In genomic region chr6:43670623-43670986, GRCh38 we compare ENCODE assay signal across 1 cellular context.
TF ChIP-seq lines count a peak whose summit lies in the region.

No MANE protein-coding gene starts in this region.

TF ChIP-seq in K562, 482 proteins besides CTCF, POLR2A, EP300 and RAD21:
- TF ChIP-seq ZZZ3 (IDR thresholded peaks at IDR 0.05) = no peak
- TF ChIP-seq POLR2AphosphoS5 (IDR thresholded peaks at IDR 0.05; ENCODE audit: control insufficient read depth, insufficient read depth, low read depth, low read length) = 0 out of 2 replicates have a peak, but pooled peaks have one; percentile 9
- no peak for TF ChIP-seq PRMT5 (CRISPR knock-in tag; IDR thresholded peaks at IDR 0.05)
- TF ChIP-seq ARNT (IDR thresholded peaks at IDR 0.05) = no peak
- no peak for TF ChIP-seq ILF3 (IDR thresholded peaks at IDR 0.05; ENCODE audit: borderline replicate concordance)
- TF ChIP-seq RBM39 (optimal IDR thresholded peaks at IDR 0.05; ENCODE audit: low read depth, low read length) = no peak
- 0 out of 2 replicates have a peak, but pooled peaks have one; percentile 13 for TF ChIP-seq ZNF57 (CRISPR knock-in tag; IDR thresholded peaks at IDR 0.05)
- peak; percentile 51 for TF ChIP-seq POLR2G (IDR thresholded peaks at IDR 0.05; ENCODE audit: low read depth, low read length)
- no peak for TF ChIP-seq SP2 (IDR thresholded peaks at IDR 0.05; ENCODE audit: extremely low read depth, low read depth, low read length, poor library complexity, severe bottlenecking)
- peak; percentile 76 for TF ChIP-seq WHSC1 (IDR thresholded peaks at IDR 0.05; ENCODE audit: low read length)
- TF ChIP-seq JUND (IDR thresholded peaks at IDR 0.05; ENCODE audit: borderline replicate concordance, low read depth, low read length) = no peak
- no peak for TF ChIP-seq JUND (tag; IDR thresholded peaks at IDR 0.05; ENCODE audit: borderline replicate concordance, low read depth, low read length)
- TF ChIP-seq, protein P1, sequence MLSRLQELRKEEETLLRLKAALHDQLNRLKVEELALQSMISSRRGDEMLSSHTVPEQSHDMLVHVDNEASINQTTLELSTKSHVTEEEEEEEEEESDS (CRISPR knock-in tag; IDR thresholded peaks at IDR 0.05) = no peak
- no peak for TF ChIP-seq CBX1 (IDR thresholded peaks at IDR 0.05; ENCODE audit: low read depth)
- 0 out of 2 replicates have a peak, but pooled peaks have one; percentile 5 for TF ChIP-seq RBFOX2 (IDR thresholded peaks at IDR 0.05; ENCODE audit: low read depth, low read length)
- no peak for TF ChIP-seq BMI1 (IDR thresholded peaks at IDR 0.05; ENCODE audit: low read length)
- no peak for TF ChIP-seq BRCA1 (IDR thresholded peaks at IDR 0.05)
- TF ChIP-seq BRCA1 (CRISPR knock-in tag; IDR thresholded peaks at IDR 0.05) = no peak
- TF ChIP-seq SUPT5H (IDR thresholded peaks at IDR 0.05) = 0 out of 2 replicates have a peak, but pooled peaks have one; percentile 8
- TF ChIP-seq NELFE (IDR thresholded peaks at IDR 0.05; ENCODE audit: insufficient read depth, insufficient read length) = no peak
- no peak for TF ChIP-seq ZNF668 (CRISPR knock-in tag; IDR thresholded peaks at IDR 0.05)
- TF ChIP-seq, protein P2, sequence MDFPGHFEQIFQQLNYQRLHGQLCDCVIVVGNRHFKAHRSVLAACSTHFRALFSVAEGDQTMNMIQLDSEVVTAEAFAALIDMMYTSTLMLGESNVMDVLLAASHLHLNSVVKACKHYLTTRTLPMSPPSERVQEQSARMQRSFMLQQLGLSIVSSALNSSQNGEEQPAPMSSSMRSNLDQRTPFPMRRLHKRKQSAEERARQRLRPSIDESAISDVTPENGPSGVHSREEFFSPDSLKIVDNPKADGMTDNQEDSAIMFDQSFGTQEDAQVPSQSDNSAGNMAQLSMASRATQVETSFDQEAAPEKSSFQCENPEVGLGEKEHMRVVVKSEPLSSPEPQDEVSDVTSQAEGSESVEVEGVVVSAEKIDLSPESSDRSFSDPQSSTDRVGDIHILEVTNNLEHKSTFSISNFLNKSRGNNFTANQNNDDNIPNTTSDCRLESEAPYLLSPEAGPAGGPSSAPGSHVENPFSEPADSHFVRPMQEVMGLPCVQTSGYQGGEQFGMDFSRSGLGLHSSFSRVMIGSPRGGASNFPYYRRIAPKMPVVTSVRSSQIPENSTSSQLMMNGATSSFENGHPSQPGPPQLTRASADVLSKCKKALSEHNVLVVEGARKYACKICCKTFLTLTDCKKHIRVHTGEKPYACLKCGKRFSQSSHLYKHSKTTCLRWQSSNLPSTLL (IDR thresholded peaks at IDR 0.05) = no peak
TF ChIP-seq in K562: peak in this region for 6.
